Comparison of ENCODE assay signal across 9 cellular contexts in the genomic region with DNA sequence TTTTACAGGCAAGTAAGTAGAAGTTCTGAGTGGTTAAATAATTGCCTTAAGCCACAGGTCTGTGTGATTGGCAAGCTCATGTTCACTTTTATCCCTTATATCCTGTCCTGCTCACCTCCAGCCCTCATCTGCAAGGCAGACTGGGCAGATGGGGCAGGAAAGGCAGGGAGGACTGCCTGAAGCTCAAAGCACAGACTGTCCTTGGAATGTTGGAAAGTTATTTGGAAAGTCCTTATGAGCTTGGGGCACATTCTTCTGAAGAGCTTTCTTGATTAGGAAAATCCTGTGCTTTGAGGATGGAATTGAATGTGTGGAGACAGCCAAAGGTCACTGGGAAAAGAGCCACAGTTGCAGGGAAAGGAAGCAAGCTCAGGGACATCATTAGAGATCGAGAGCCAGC. TPM values are rescaled to one million over a fixed set of nuclear protein-coding genes. Genes with fewer than 3 reads are reported as not detected.
"Had no signal": no experiment of that assay in that cellular context is flagged by ENCODE, and none has a peak within 500 bp of the region (broad histone marks: within the 10 kb centered on the region; RNA-seq: fewer than 3 reads in every experiment).

No MANE protein-coding gene starts in this region.

- H3K4me1 Mint-ChIP-seq: GM23338 had no signal

- H3K27ac Mint-ChIP-seq: GM23338, H9 had no signal

- H3K4me2 ChIP-seq: GM23338 had no signal

- ATAC-seq: K562 had no signal

- H3K4me3 ChIP-seq: GM23338, K562 had no signal

- H3K4me3 Mint-ChIP-seq: GM23338, H9 had no signal

- H2AFZ ChIP-seq: GM23338 had no signal

- DNase-seq: H9, HCEC 1CT, IMR-90 had no signal

- FAIRE-seq: H1, H54, HTR-8/SVneo, K562 had no signal

RNA-seq across cellular contexts. Expression of gene PDYN, which starts 58.9 kb away (rescaled TPM):
- total RNA-seq: HT-29, IMR-90, K562 had no signal
- polyA plus RNA-seq: IMR-90, K562 had no signal
